In the genomic region with DNA sequence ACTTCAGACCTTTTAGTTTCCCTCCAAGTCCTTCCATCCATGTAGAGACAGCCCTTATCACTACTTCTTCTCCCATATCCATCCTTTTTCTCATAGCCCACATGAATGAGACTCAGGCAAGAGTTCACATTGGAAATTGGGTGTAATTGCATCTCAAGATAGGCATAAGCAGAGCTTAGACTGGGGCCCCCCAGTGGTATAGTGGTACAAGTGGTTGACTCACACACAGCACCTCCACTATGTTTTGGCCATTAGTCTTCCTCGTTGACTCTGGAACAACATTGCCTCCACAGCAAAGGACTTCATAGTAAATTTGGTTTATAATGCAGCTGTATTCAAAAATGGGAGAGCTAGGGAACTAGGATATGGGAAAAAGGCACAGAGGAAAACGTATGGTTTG, we compare ENCODE assay signal across 1 cellular context.
TF ChIP-seq lines count a peak whose summit lies in the region.

No MANE protein-coding gene starts in this region.

TF ChIP-seq in WTC11, 78 proteins besides CTCF, POLR2A, EP300 and RAD21 (continued from another document):
- TF ChIP-seq, protein P1, sequence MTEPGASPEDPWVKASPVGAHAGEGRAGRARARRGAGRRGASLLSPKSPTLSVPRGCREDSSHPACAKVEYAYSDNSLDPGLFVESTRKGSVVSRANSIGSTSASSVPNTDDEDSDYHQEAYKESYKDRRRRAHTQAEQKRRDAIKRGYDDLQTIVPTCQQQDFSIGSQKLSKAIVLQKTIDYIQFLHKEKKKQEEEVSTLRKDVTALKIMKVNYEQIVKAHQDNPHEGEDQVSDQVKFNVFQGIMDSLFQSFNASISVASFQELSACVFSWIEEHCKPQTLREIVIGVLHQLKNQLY (CRISPR knock-in tag; IDR thresholded peaks at IDR 0.05) = no peak
- no peak for TF ChIP-seq ZBTB21 (CRISPR knock-in tag; IDR thresholded peaks at IDR 0.05; ENCODE audit: borderline replicate concordance)
- TF ChIP-seq, protein P2, sequence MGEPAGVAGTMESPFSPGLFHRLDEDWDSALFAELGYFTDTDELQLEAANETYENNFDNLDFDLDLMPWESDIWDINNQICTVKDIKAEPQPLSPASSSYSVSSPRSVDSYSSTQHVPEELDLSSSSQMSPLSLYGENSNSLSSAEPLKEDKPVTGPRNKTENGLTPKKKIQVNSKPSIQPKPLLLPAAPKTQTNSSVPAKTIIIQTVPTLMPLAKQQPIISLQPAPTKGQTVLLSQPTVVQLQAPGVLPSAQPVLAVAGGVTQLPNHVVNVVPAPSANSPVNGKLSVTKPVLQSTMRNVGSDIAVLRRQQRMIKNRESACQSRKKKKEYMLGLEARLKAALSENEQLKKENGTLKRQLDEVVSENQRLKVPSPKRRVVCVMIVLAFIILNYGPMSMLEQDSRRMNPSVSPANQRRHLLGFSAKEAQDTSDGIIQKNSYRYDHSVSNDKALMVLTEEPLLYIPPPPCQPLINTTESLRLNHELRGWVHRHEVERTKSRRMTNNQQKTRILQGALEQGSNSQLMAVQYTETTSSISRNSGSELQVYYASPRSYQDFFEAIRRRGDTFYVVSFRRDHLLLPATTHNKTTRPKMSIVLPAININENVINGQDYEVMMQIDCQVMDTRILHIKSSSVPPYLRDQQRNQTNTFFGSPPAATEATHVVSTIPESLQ (CRISPR knock-in tag; IDR thresholded peaks at IDR 0.05) = no peak
- TF ChIP-seq, protein P3, sequence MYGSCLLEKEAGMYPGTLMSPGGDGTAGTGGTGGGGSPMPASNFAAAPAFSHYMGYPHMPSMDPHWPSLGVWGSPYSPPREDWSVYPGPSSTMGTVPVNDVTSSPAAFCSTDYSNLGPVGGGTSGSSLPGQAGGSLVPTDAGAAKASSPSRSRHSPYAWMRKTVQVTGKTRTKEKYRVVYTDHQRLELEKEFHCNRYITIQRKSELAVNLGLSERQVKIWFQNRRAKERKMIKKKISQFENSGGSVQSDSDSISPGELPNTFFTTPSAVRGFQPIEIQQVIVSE (CRISPR knock-in tag; IDR thresholded peaks at IDR 0.05; ENCODE audit: borderline replicate concordance) = no peak
